Comparison of ENCODE assay signal across 8 cellular contexts in genomic region chr17:36591434-36592315, GRCh38. TPM values are rescaled to one million over a fixed set of nuclear protein-coding genes. Genes with fewer than 3 reads are reported as not detected.
DNase-seq lines count a peak whose midpoint lies in the region; ATAC-seq and TF ChIP-seq lines count a peak whose summit lies in the region.

TSS of gene DHRS11 (plus strand) at chr17:36591879. CDS start at chr17:36592010, 131 bp downstream.

- peak within 1 kb of the TSS; percentile 90 to 98 (median 97) for H3K4me2 ChIP-seq in BLaER1 treated with 17β-estradiol and CSF1 and Interleukin-3, amounts not matched to agents 10 nM and 100 nM

- no peaks in the 10 kb centered on the region for H3K27me3 ChIP-seq in BLaER1 treated with 17β-estradiol and CSF1 and Interleukin-3, amounts not matched to agents 10 nM and 100 nM
- H3K27me3 ChIP-seq in endodermal cell (ENCODE audit: control insufficient read depth, insufficient read depth, low read length, poor library complexity, severe bottlenecking), result no peaks in the 10 kb centered on the region

- H3K36me3 Mint-ChIP-seq in endodermal cell (ENCODE audit: low read depth), result peaks cover 31% of the 10 kb centered on the region
- peaks cover 11% of the 10 kb centered on the region for H3K36me3 Mint-ChIP-seq in mesothelial cell of epicardium

- H3K27me3 Mint-ChIP-seq in endodermal cell (ENCODE audit: insufficient read depth) (no peaks in the 10 kb centered on the region), mesothelial cell of epicardium (ENCODE audit: low read depth) (no peaks in the 10 kb centered on the region)

- peak within 1 kb of the TSS; percentile 45 to 85 (median 81) for H3K27ac ChIP-seq in BLaER1 treated with 17β-estradiol and CSF1 and Interleukin-3, amounts not matched to agents 10 nM and 100 nM
- peak within 1 kb of the TSS; percentile 53 for H3K27ac ChIP-seq in endodermal cell (ENCODE audit: low read depth, low read length)

- H3K4me3 ChIP-seq in BLaER1 treated with 17β-estradiol and CSF1 and Interleukin-3, amounts not matched to agents 10 nM and 100 nM, result peak within 1 kb of the TSS; percentile 75 to 95 (median 92)
- peak within 1 kb of the TSS; percentile 88 for H3K4me3 ChIP-seq in endodermal cell (ENCODE audit: low read length)

- WGBS in endodermal cell (ENCODE audit: insufficient coverage in 1 of 2, insufficient read length in 1 of 2), 2 experiments, result 4 to 5% methylated on average over 25 to 87 of the region's 87 CpGs

- H3K4me1 ChIP-seq in BLaER1 treated with 17β-estradiol and CSF1 and Interleukin-3, amounts not matched to agents 10 nM and 100 nM, result peaks cover 23 to 28% (median 25%) of the 10 kb centered on the region in 10 experiments
- peaks cover 13% of the 10 kb centered on the region for H3K4me1 ChIP-seq in endodermal cell (ENCODE audit: control insufficient read depth, insufficient read depth, low read length)

- H3K9me3 Mint-ChIP-seq in endodermal cell (no peaks in the 10 kb centered on the region), mesothelial cell of epicardium (no peaks in the 10 kb centered on the region)

- peak within 1 kb of the TSS; percentile 89 for H3K27ac Mint-ChIP-seq in endodermal cell
- peak within 1 kb of the TSS; percentile 76 for H3K27ac Mint-ChIP-seq in mesothelial cell of epicardium

- ATAC-seq in GM19324 (IDR thresholded peaks at IDR 0.05; ENCODE audit: low FRiP score, unreplicated experiment) (peak; percentile 80), HG03571 (IDR thresholded peaks at IDR 0.05; ENCODE audit: unreplicated experiment) (peak; percentile 80)

- peak; percentile 30 to 69 for DNase-seq in NOMO-1 (lab: John Stamatoyannopoulos, UW; ENCODE audit: unreplicated experiment in 2 of 2)
- DNase-seq in activated CD8-positive, alpha-beta memory T cell treated with anti-CD3 and anti-CD28 coated beads, Interleukin-2, amount 50 U/mL, for 24 hours (ENCODE audit: extremely low read depth), result peak; percentile 44
- peak; percentile 98 for DNase-seq in endodermal cell
- DNase-seq in mesothelial cell of epicardium (ENCODE audit: low spot score in 2 of 2, unreplicated experiment in 2 of 2), result peak; percentile 71 to 80
- peak; percentile 56 for DNase-seq in stimulated activated CD8-positive, alpha-beta memory T cell treated with anti-CD3 and anti-CD28 coated beads, Interleukin-15, amount 100 ng/mL, for 1 hour (ENCODE audit: low read depth)

- TF ChIP-seq CTCF in endodermal cell (conservative IDR thresholded peaks at IDR 0.05), result no peak
- no peak for TF ChIP-seq CTCF in mesothelial cell of epicardium (IDR thresholded peaks at IDR 0.05; ENCODE audit: unreplicated experiment)

- H3K4me1 Mint-ChIP-seq in endodermal cell (peaks cover 20% of the 10 kb centered on the region), mesothelial cell of epicardium (peaks cover 18% of the 10 kb centered on the region)

- H3K9me3 ChIP-seq in BLaER1 treated with 17β-estradiol and CSF1 and Interleukin-3, amounts not matched to agents 10 nM and 100 nM (replicated peaks in 1 of 11), result no peaks in the 10 kb centered on the region
- no peaks in the 10 kb centered on the region for H3K9me3 ChIP-seq in endodermal cell (ENCODE audit: control insufficient read depth, low read length)

- H3K9ac ChIP-seq in BLaER1 treated with 17β-estradiol and CSF1 and Interleukin-3, amounts not matched to agents 10 nM and 100 nM, result peak within 1 kb of the TSS; percentile 80 to 96 (median 90)
- peak within 1 kb of the TSS; percentile 59 for H3K9ac ChIP-seq in endodermal cell (ENCODE audit: extremely low read depth, low read length, poor library complexity, severe bottlenecking)

- H3K4me3 Mint-ChIP-seq in endodermal cell, result peak within 1 kb of the TSS; percentile 74
- H3K4me3 Mint-ChIP-seq in mesothelial cell of epicardium, result peak within 1 kb of the TSS; percentile 73

- H4K20me1 ChIP-seq in BLaER1 treated with 17β-estradiol and CSF1 and Interleukin-3, amounts not matched to agents 10 nM and 100 nM, result peaks cover 10 to 60% (median 43%) of the 10 kb centered on the region in 11 experiments; a peak in 18 of 22 replicates

- H3K36me3 ChIP-seq in BLaER1 treated with 17β-estradiol and CSF1 and Interleukin-3, amounts not matched to agents 10 nM and 100 nM, result peaks cover 30 to 46% (median 40%) of the 10 kb centered on the region in 11 experiments
- H3K36me3 ChIP-seq in endodermal cell (ENCODE audit: control insufficient read depth, insufficient read depth, low read length), result peaks cover 64% of the 10 kb centered on the region

RNA-seq across cellular contexts. Expression of gene DHRS11, which starts in this region (rescaled TPM):
- 10 to 100 TPM; 25.5 to 28.5 TPM for total RNA-seq in endodermal cell
- 20.2 TPM for polyA plus RNA-seq in endodermal cell (2013, experiment 1 of 2)
- 19.2 TPM for polyA plus RNA-seq in endodermal cell (2013, experiment 2 of 2)
- total RNA-seq in mesothelial cell of epicardium, result 14.9 to 17.3 TPM (median 15.0 TPM) in 3 replicates

Comparison
In these comparisons a context has a peak if more than half of its experiments do, and no peak if none do; other contexts are left out.
1. Peak in every context shown above with its lines: DNase-seq, ATAC-seq, H3K4me3 ChIP-seq and H3K27ac ChIP-seq.
2. DNase-seq: peak in every context shown above with its lines; median percentile 98 in endodermal cell; 76 in mesothelial cell of epicardium; 56 in stimulated activated CD8-positive, alpha-beta memory T cell treated with anti-CD3 and anti-CD28 coated beads, Interleukin-15, amount 100 ng/mL, for 1 hour; 50 in NOMO-1; 44 in activated CD8-positive, alpha-beta memory T cell treated with anti-CD3 and anti-CD28 coated beads, Interleukin-2, amount 50 U/mL, for 24 hours.